In genomic region chr1:11924334-11925195, GRCh38 we compare ENCODE assay signal across 8 cellular contexts. TPM values are rescaled to one million over a fixed set of nuclear protein-coding genes. Genes with fewer than 3 reads are reported as not detected.
DNase-seq lines count a peak whose midpoint lies in the region; ATAC-seq, FAIRE-seq and TF ChIP-seq lines count a peak whose summit lies in the region.

No MANE protein-coding gene starts in this region.

- H3K4me1 ChIP-seq in BLaER1 treated with 17β-estradiol and CSF1 and Interleukin-3, amounts not matched to agents 10 nM and 100 nM = peaks cover 52 to 75% (median 67%) of the 10 kb centered on the region in 10 experiments
- peaks cover 8% of the 10 kb centered on the region; the same call in 1 of the 2 replicates for H3K4me1 ChIP-seq in HUES64 (ENCODE audit: insufficient read depth, low read length)

- no peaks in the 10 kb centered on the region for H3K9me3 ChIP-seq in BLaER1 treated with 17β-estradiol and CSF1 and Interleukin-3, amounts not matched to agents 10 nM and 100 nM (replicated peaks in 1 of 11)
- H3K9me3 ChIP-seq in HUES64 (ENCODE audit: insufficient read depth, low read depth, low read length) = no peaks in the 10 kb centered on the region

- FAIRE-seq in bronchial epithelial cell (lab: Jason Lieb, UNC) = no peak

- peak overlapping the region in 6 of 11 experiments; percentile 38 to 90 (median 88); a peak in 7 of 22 replicates for H3K27ac ChIP-seq in BLaER1 treated with 17β-estradiol and CSF1 and Interleukin-3, amounts not matched to agents 10 nM and 100 nM
- no peak overlapping the region for H3K27ac ChIP-seq in HUES64 (ENCODE audit: low read depth, low read length)

- POLR2A ChIA-PET in naive thymus-derived CD8-positive, alpha-beta T cell (lab: Charles Lee) = interaction anchor here (2.1 to 4.5 kb wide), 2 partner anchors 15 to 16 kb away, joined by 37 to 65 read pairs; no protein-coding TSS in a partner anchor

- peak overlapping the region; percentile 90 to 99 (median 97) for H3K4me3 ChIP-seq in BLaER1 treated with 17β-estradiol and CSF1 and Interleukin-3, amounts not matched to agents 10 nM and 100 nM
- H3K4me3 ChIP-seq in HUES64 (ENCODE audit: low read length) (peak overlapping the region; percentile 63), bronchial epithelial cell (ENCODE audit: low read depth, low read length) (peak overlapping the region; percentile 50)

- peak overlapping the region; percentile 35 to 84 (median 74) for H3K27ac Mint-ChIP-seq in naive thymus-derived CD8-positive, alpha-beta T cell

- H3K4me3 Mint-ChIP-seq in naive thymus-derived CD8-positive, alpha-beta T cell = peak overlapping the region; percentile 78 to 89 (median 84)

- no peaks in the 10 kb centered on the region for H3K27me3 Mint-ChIP-seq in naive thymus-derived CD8-positive, alpha-beta T cell

- peaks cover 54 to 65% (median 62%) of the 10 kb centered on the region in 11 experiments for H4K20me1 ChIP-seq in BLaER1 treated with 17β-estradiol and CSF1 and Interleukin-3, amounts not matched to agents 10 nM and 100 nM

- H3K4me1 Mint-ChIP-seq in naive thymus-derived CD8-positive, alpha-beta T cell = peaks cover 21 to 57% (median 49%) of the 10 kb centered on the region in 4 donors

- TF ChIP-seq CTCF in bronchial epithelial cell (IDR thresholded peaks at IDR 0.05; ENCODE audit: insufficient read depth, low read length, severe bottlenecking) = no peak

- no peaks in the 10 kb centered on the region for H3K9me3 Mint-ChIP-seq in naive thymus-derived CD8-positive, alpha-beta T cell

- no peak for ATAC-seq in naive thymus-derived CD8-positive, alpha-beta T cell
- no peak for ATAC-seq in HG03432 (IDR thresholded peaks at IDR 0.05; ENCODE audit: unreplicated experiment)

- H3K36me3 ChIP-seq in BLaER1 treated with 17β-estradiol and CSF1 and Interleukin-3, amounts not matched to agents 10 nM and 100 nM = peaks cover 40 to 54% (median 44%) of the 10 kb centered on the region in 11 experiments
- H3K36me3 ChIP-seq in HUES64 (ENCODE audit: insufficient read depth, low read length) (peaks cover 40% of the 10 kb centered on the region), bronchial epithelial cell (ENCODE audit: control insufficient read depth, insufficient read depth, low read length) (peaks cover 11% of the 10 kb centered on the region)

- H3K36me3 Mint-ChIP-seq in naive thymus-derived CD8-positive, alpha-beta T cell = peaks cover 0 to 43% (median 9%) of the 10 kb centered on the region in 3 donors

- WGBS in HUES64 = 81% methylated on average over 16 of the region's 16 CpGs

- peak overlapping the region; percentile 91 to 100 (median 98) for H3K4me2 ChIP-seq in BLaER1 treated with 17β-estradiol and CSF1 and Interleukin-3, amounts not matched to agents 10 nM and 100 nM

- DNase-seq in bronchial epithelial cell (ENCODE audit: low read depth) (no peak), NCI-H524 (lab: John Stamatoyannopoulos, UW) (no peak), EL (no peak), kidney glomerular epithelial cell (lab: John Stamatoyannopoulos, UW) (no peak)
- DNase-seq in naive thymus-derived CD8-positive, alpha-beta T cell = no peak

- no peaks in the 10 kb centered on the region for H3K27me3 ChIP-seq in BLaER1 treated with 17β-estradiol and CSF1 and Interleukin-3, amounts not matched to agents 10 nM and 100 nM
- H3K27me3 ChIP-seq in HUES64 (ENCODE audit: insufficient read depth, low read length) (no peaks in the 10 kb centered on the region), bronchial epithelial cell (ENCODE audit: control insufficient read depth, insufficient read depth, low read length) (no peaks in the 10 kb centered on the region)

- H3K9ac ChIP-seq in BLaER1 treated with 17β-estradiol and CSF1 and Interleukin-3, amounts not matched to agents 10 nM and 100 nM = peak overlapping the region; percentile 87 to 96 (median 92)
- H3K9ac ChIP-seq in HUES64 (ENCODE audit: low read depth, low read length) = peak overlapping the region; percentile 63

RNA-seq across cellular contexts. Expression of gene KIAA2013, which starts 1.7 kb away (rescaled TPM):
- polyA plus RNA-seq in HUES64 (2013, experiment 1 of 2) = 25.1 TPM
- polyA plus RNA-seq in HUES64 (2013, experiment 2 of 2) = 24.4 TPM
- total RNA-seq in bronchial epithelial cell = 32.9 and 45.6 TPM in 2 replicates
- 10 to 100 TPM; 26.8 to 27.9 TPM for total RNA-seq in naive thymus-derived CD8-positive, alpha-beta T cell
- 10 to 100 TPM; 19.6 to 51.6 (median 38.0) TPM for polyA plus RNA-seq in naive thymus-derived CD8-positive, alpha-beta T cell

RNA-seq across cellular contexts. Expression of gene PLOD1, which starts 10.0 kb away (rescaled TPM):
- 38.4 TPM for polyA plus RNA-seq in HUES64 (2013, experiment 1 of 2)
- 43.2 TPM for polyA plus RNA-seq in HUES64 (2013, experiment 2 of 2)
- total RNA-seq in bronchial epithelial cell = 54.8 and 65.3 TPM in 2 replicates
- 1 to 10 TPM; 4.5 to 5.0 TPM for total RNA-seq in naive thymus-derived CD8-positive, alpha-beta T cell
- polyA plus RNA-seq in naive thymus-derived CD8-positive, alpha-beta T cell = 1 to 10 TPM; 5.0 to 7.9 (median 5.7) TPM

RNA-seq across cellular contexts. Expression of gene MFN2, which starts 55.7 kb away (rescaled TPM):
- polyA plus RNA-seq in HUES64 (2013, experiment 1 of 2) = 39.3 TPM
- polyA plus RNA-seq in HUES64 (2013, experiment 2 of 2) = 40.1 TPM
- total RNA-seq in bronchial epithelial cell = 75.3 and 83.0 TPM in 2 replicates
- total RNA-seq in naive thymus-derived CD8-positive, alpha-beta T cell = 10 to 100 TPM; 47.1 to 49.9 TPM
- 10 to 100 TPM; 29.1 to 38.0 (median 29.5) TPM for polyA plus RNA-seq in naive thymus-derived CD8-positive, alpha-beta T cell
